2 cellular contexts compared by ENCODE assay signal in the genomic region with DNA sequence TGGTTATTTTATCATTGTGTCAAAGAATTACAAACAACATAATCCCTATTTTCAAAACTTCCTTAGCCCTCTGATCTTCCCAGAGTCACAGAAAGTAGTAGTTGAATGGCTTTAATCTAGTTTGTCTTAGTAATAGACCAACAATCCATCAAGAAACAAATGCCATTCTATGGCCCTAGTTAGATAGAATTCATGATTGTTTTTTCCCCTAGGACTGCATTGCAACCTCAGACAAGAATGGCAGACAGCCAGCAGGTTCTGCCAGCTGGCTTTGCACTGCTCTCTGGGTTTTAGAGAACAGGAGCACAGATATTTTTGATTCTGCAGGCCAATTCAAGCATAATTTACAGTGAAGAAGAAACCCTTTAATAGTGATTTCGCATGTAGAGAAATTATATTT.
TF ChIP-seq lines count a peak whose summit lies in the region.

No MANE protein-coding gene starts in this region.

TF ChIP-seq in WTC11, 78 proteins besides CTCF, POLR2A, EP300 and RAD21 (continued from another document):
- TF ChIP-seq, protein P1, sequence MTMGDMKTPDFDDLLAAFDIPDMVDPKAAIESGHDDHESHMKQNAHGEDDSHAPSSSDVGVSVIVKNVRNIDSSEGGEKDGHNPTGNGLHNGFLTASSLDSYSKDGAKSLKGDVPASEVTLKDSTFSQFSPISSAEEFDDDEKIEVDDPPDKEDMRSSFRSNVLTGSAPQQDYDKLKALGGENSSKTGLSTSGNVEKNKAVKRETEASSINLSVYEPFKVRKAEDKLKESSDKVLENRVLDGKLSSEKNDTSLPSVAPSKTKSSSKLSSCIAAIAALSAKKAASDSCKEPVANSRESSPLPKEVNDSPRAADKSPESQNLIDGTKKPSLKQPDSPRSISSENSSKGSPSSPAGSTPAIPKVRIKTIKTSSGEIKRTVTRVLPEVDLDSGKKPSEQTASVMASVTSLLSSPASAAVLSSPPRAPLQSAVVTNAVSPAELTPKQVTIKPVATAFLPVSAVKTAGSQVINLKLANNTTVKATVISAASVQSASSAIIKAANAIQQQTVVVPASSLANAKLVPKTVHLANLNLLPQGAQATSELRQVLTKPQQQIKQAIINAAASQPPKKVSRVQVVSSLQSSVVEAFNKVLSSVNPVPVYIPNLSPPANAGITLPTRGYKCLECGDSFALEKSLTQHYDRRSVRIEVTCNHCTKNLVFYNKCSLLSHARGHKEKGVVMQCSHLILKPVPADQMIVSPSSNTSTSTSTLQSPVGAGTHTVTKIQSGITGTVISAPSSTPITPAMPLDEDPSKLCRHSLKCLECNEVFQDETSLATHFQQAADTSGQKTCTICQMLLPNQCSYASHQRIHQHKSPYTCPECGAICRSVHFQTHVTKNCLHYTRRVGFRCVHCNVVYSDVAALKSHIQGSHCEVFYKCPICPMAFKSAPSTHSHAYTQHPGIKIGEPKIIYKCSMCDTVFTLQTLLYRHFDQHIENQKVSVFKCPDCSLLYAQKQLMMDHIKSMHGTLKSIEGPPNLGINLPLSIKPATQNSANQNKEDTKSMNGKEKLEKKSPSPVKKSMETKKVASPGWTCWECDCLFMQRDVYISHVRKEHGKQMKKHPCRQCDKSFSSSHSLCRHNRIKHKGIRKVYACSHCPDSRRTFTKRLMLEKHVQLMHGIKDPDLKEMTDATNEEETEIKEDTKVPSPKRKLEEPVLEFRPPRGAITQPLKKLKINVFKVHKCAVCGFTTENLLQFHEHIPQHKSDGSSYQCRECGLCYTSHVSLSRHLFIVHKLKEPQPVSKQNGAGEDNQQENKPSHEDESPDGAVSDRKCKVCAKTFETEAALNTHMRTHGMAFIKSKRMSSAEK (CRISPR knock-in tag; IDR thresholded peaks at IDR 0.05; ENCODE audit: borderline replicate concordance): no peak
- no peak for TF ChIP-seq NFYB (CRISPR knock-in tag; conservative IDR thresholded peaks at IDR 0.05; ENCODE audit: low read depth)
- TF ChIP-seq, protein P2, sequence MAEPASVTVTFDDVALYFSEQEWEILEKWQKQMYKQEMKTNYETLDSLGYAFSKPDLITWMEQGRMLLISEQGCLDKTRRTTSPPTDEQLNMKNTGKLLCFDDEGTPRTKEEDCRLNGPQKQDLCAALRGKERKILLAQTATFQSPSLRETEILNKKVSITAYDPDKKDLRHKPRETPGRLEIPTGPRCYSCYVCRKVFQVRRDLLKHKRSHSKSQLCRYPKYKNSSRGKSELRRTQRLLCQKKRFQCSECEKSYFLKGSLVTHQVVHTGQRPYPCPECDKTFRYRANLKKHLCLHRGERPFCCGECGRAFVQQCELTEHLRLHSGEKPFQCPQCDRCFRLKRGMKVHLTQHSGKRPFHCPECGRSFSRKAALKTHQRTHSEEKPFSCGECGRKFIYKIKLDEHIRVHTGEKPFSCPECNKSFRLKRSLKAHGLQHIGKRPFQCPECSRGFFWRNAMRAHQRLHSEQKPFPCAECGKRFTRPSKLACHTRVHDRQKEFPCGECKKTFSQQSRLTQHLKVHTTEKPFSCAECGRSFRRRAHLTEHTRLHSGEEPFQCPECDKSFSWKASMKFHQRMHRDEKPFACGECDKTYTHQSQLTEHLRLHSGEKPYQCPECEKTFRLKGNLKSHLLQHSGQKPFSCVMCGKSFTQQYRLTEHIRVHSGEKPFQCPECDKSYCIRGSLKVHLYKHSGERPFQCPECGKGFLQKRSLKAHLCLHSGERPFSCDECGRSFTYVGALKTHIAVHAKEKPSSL (CRISPR knock-in tag; conservative IDR thresholded peaks at IDR 0.05): no peak
- no peak for TF ChIP-seq ZNF423 (CRISPR knock-in tag; IDR thresholded peaks at IDR 0.05)
- TF ChIP-seq TP53 (CRISPR knock-in tag; IDR thresholded peaks at IDR 0.05): no peak
- no peak for TF ChIP-seq CBFB (CRISPR knock-in tag; IDR thresholded peaks at IDR 0.05; ENCODE audit: low read depth)
- TF ChIP-seq HMGA2 (CRISPR knock-in tag; IDR thresholded peaks at IDR 0.05): no peak
- TF ChIP-seq, protein P3, sequence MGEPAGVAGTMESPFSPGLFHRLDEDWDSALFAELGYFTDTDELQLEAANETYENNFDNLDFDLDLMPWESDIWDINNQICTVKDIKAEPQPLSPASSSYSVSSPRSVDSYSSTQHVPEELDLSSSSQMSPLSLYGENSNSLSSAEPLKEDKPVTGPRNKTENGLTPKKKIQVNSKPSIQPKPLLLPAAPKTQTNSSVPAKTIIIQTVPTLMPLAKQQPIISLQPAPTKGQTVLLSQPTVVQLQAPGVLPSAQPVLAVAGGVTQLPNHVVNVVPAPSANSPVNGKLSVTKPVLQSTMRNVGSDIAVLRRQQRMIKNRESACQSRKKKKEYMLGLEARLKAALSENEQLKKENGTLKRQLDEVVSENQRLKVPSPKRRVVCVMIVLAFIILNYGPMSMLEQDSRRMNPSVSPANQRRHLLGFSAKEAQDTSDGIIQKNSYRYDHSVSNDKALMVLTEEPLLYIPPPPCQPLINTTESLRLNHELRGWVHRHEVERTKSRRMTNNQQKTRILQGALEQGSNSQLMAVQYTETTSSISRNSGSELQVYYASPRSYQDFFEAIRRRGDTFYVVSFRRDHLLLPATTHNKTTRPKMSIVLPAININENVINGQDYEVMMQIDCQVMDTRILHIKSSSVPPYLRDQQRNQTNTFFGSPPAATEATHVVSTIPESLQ (CRISPR knock-in tag; IDR thresholded peaks at IDR 0.05): no peak
- no peak for TF ChIP-seq TEAD1 (CRISPR knock-in tag; IDR thresholded peaks at IDR 0.05)
- no peak for TF ChIP-seq SMAD4 (CRISPR knock-in tag; IDR thresholded peaks at IDR 0.05)

TF ChIP-seq in GM23338, 12 proteins besides CTCF, POLR2A, EP300 and RAD21 (continued from another document):
- TF ChIP-seq, protein P4, sequence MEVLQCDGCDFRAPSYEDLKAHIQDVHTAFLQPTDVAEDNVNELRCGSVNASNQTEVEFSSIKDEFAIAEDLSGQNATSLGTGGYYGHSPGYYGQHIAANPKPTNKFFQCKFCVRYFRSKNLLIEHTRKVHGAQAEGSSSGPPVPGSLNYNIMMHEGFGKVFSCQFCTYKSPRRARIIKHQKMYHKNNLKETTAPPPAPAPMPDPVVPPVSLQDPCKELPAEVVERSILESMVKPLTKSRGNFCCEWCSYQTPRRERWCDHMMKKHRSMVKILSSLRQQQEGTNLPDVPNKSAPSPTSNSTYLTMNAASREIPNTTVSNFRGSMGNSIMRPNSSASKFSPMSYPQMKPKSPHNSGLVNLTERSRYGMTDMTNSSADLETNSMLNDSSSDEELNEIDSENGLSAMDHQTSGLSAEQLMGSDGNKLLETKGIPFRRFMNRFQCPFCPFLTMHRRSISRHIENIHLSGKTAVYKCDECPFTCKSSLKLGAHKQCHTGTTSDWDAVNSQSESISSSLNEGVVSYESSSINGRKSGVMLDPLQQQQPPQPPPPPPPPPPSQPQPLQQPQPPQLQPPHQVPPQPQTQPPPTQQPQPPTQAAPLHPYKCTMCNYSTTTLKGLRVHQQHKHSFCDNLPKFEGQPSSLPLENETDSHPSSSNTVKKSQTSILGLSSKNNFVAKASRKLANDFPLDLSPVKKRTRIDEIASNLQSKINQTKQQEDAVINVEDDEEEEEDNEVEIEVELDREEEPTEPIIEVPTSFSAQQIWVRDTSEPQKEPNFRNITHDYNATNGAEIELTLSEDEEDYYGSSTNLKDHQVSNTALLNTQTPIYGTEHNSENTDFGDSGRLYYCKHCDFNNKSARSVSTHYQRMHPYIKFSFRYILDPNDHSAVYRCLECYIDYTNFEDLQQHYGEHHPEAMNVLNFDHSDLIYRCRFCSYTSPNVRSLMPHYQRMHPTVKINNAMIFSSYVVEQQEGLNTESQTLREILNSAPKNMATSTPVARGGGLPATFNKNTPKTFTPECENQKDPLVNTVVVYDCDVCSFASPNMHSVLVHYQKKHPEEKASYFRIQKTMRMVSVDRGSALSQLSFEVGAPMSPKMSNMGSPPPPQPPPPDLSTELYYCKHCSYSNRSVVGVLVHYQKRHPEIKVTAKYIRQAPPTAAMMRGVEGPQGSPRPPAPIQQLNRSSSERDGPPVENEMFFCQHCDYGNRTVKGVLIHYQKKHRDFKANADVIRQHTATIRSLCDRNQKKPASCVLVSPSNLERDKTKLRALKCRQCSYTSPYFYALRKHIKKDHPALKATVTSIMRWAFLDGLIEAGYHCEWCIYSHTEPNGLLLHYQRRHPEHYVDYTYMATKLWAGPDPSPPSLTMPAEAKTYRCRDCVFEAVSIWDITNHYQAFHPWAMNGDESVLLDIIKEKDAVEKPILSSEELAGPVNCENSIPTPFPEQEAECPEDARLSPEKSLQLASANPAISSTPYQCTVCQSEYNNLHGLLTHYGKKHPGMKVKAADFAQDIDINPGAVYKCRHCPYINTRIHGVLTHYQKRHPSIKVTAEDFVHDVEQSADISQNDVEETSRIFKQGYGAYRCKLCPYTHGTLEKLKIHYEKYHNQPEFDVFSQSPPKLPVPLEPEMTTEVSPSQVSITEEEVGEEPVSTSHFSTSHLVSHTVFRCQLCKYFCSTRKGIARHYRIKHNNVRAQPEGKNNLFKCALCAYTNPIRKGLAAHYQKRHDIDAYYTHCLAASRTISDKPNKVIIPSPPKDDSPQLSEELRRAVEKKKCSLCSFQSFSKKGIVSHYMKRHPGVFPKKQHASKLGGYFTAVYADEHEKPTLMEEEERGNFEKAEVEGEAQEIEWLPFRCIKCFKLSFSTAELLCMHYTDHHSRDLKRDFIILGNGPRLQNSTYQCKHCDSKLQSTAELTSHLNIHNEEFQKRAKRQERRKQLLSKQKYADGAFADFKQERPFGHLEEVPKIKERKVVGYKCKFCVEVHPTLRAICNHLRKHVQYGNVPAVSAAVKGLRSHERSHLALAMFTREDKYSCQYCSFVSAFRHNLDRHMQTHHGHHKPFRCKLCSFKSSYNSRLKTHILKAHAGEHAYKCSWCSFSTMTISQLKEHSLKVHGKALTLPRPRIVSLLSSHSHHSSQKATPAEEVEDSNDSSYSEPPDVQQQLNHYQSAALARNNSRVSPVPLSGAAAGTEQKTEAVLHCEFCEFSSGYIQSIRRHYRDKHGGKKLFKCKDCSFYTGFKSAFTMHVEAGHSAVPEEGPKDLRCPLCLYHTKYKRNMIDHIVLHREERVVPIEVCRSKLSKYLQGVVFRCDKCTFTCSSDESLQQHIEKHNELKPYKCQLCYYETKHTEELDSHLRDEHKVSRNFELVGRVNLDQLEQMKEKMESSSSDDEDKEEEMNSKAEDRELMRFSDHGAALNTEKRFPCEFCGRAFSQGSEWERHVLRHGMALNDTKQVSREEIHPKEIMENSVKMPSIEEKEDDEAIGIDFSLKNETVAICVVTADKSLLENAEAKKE (CRISPR knock-in tag; IDR thresholded peaks at IDR 0.05): no peak
- no peak for TF ChIP-seq ZNF114 (CRISPR knock-in tag; IDR thresholded peaks at IDR 0.05)
- TF ChIP-seq STAT1 (IDR thresholded peaks at IDR 0.05; ENCODE audit: unreplicated experiment): no peak
- no peak for TF ChIP-seq EZH2 (IDR thresholded peaks at IDR 0.05; ENCODE audit: low read depth, unreplicated experiment)
- TF ChIP-seq EZH2phosphoT487 (IDR thresholded peaks at IDR 0.05; ENCODE audit: unreplicated experiment): no peak
